ENCODE assay signal across 12 cellular contexts in genomic region chr3:13427662-13428603, GRCh38. TPM values are rescaled to one million over a fixed set of nuclear protein-coding genes. Genes with fewer than 3 reads are reported as not detected.
DNase-seq lines count a peak whose midpoint lies in the region; ATAC-seq, FAIRE-seq and TF ChIP-seq lines count a peak whose summit lies in the region.
"Had no signal": no experiment of that assay in that cellular context is flagged by ENCODE, and none has a peak within 500 bp of the region (broad histone marks: within the 10 kb centered on the region; RNA-seq: fewer than 3 reads in every experiment).

No MANE protein-coding gene starts in this region.

- FAIRE-seq in K562 (lab: Jason Lieb, UNC) = no peak

- CTCF ChIA-PET in T-cell (lab: Charles Lee) = interaction anchor here (1.0 to 2.6 kb wide), 4 partner anchors 10 to 25 kb away, joined by 3 to 8 read pairs (median 4); no protein-coding TSS in a partner anchor
- CTCF ChIA-PET in K562 (lab: Yijun Ruan, JAX; ENCODE audit: low intra/inter-chr PET ratio) = interaction anchor here (0.6 kb wide), 1 partner anchor 220 kb away, joined by 3 read pairs; no protein-coding TSS in a partner anchor

- no peak for TF ChIP-seq POLR2A in K562 (conservative IDR thresholded peaks at IDR 0.05)

- ATAC-seq in T-cell (replicated peaks in 1 of 4) = peak; percentile 99 to 100 (median 100)
- no peak for ATAC-seq in K562
- no peak for ATAC-seq in HG03342 (IDR thresholded peaks at IDR 0.05; ENCODE audit: unreplicated experiment)
- ATAC-seq: heart left ventricle had no signal

- H3K4me3 ChIP-seq in BLaER1 (no peak overlapping the region), GM12865 (ENCODE audit: low read depth, low read length) (no peak overlapping the region), K562 (no peak overlapping the region), right atrium auricular region (no peak overlapping the region), osteoblast (ENCODE audit: insufficient read depth, low read length) (no peak overlapping the region)
- H3K4me3 ChIP-seq: heart left ventricle, ovary had no signal

- H3K4me3 Mint-ChIP-seq in T-cell = peak overlapping the region; percentile 28 to 63 (median 39)
- H3K4me3 Mint-ChIP-seq: brain had no signal

- no peaks in the 10 kb centered on the region for H3K36me3 Mint-ChIP-seq in T-cell
- H3K36me3 Mint-ChIP-seq: brain had no signal

- in situ Hi-C loops in K562 (cut with MboI) = no loop called here

- H3K9me3 Mint-ChIP-seq in T-cell = no peaks in the 10 kb centered on the region
- H3K9me3 Mint-ChIP-seq: brain had no signal

- WGBS in K562 (ENCODE audit: insufficient coverage, low coverage, missing lambda C conversion rate) = 81% methylated on average over 12 of the region's 12 CpGs

- no peak for TF ChIP-seq CTCF in GM12865 (IDR thresholded peaks at IDR 0.05; ENCODE audit: insufficient read depth, low read depth, low read length, missing control alignments)
- no peak for TF ChIP-seq CTCF in K562 (IDR thresholded peaks at IDR 0.05 in 2 of 3, conservative IDR thresholded peaks at IDR 0.05 in 1 of 3; ENCODE audit: insufficient read depth in 2 of 3, low read depth in 1 of 3, low read length in 3 of 3)
- TF ChIP-seq CTCF in right atrium auricular region (IDR thresholded peaks at IDR 0.05) = no peak
- no peak for TF ChIP-seq CTCF in osteoblast (IDR thresholded peaks at IDR 0.05; ENCODE audit: extremely low read depth, low read depth, low read length)

- no TSS peak for BruUV-seq in K562 (replicated peaks; lab: Mats Ljungman, UMichigan)

- no peaks in the 10 kb centered on the region for H3K9me1 ChIP-seq in K562 (ENCODE audit: control insufficient read depth, insufficient read depth, low read length)

- DNase-seq in GM12865 (ENCODE audit: low read depth) = peak; percentile 49
- peak in 22 of 34 experiments; percentile 16 to 61 (median 39) for DNase-seq in T-cell
- peak in 1 of 4 experiments; percentile 5 for DNase-seq in K562 (ENCODE audit: extremely low read depth in 1 of 4, low spot score in 3 of 4)
- no peak for DNase-seq in right atrium auricular region (ENCODE audit: low spot score)
- DNase-seq in osteoblast (ENCODE audit: insufficient read length, low spot score, missing footprints) = no peak
- DNase-seq in HUDEP-2 (lab: John Stamatoyannopoulos, UW; ENCODE audit: unreplicated experiment in 76 of 76) = no peak
- DNase-seq: heart left ventricle, NCI-H2227 treated with DMSO at 0.1 percent for 48 hours, ovary had no signal

- H3K4me1 ChIP-seq in BLaER1 (peaks cover 13% of the 10 kb centered on the region), K562 (replicated peaks in 1 of 2; ENCODE audit: control insufficient read depth in 2 of 2, insufficient read depth in 2 of 2, low read length in 2 of 2) (peaks cover 10 to 26% of the 10 kb centered on the region in 2 experiments), right atrium auricular region (no peaks in the 10 kb centered on the region), osteoblast (ENCODE audit: insufficient read depth, low read length) (no peaks in the 10 kb centered on the region)
- H3K4me1 ChIP-seq: heart left ventricle had no signal

- H3K9ac ChIP-seq in BLaER1 (no peak overlapping the region), K562 (ENCODE audit: insufficient read depth in 1 of 2, low read depth in 2 of 2, low read length in 2 of 2) (no peak overlapping the region)

- intact Hi-C loops in K562 (cut with micrococcal nuclease) = no loop called here

- TF ChIP-seq RAD21 in K562 (CRISPR knock-in tag; conservative IDR thresholded peaks at IDR 0.05 in 1 of 2, IDR thresholded peaks at IDR 0.05 in 1 of 2) = no peak

- peak overlapping the region; percentile 87 to 88 for H3K27ac Mint-ChIP-seq in T-cell

- no peaks in the 10 kb centered on the region for H4K20me1 ChIP-seq in BLaER1
- no peaks in the 10 kb centered on the region for H4K20me1 ChIP-seq in K562 (replicated peaks; ENCODE audit: control insufficient read depth, insufficient read depth, low read length)
- H4K20me1 ChIP-seq in osteoblast (ENCODE audit: insufficient read depth, low read length) = no peaks in the 10 kb centered on the region

- no peak for TF ChIP-seq EP300 in K562 (IDR thresholded peaks at IDR 0.05; ENCODE audit: low read length)

- no peak overlapping the region for H3K27ac ChIP-seq in BLaER1
- H3K27ac ChIP-seq in K562 (ENCODE audit: extremely low read depth, low read depth, low read length) = no peak overlapping the region
- no peak overlapping the region for H3K27ac ChIP-seq in right atrium auricular region
- H3K27ac ChIP-seq in osteoblast (ENCODE audit: low read depth, low read length) = no peak overlapping the region
- H3K27ac ChIP-seq: ovary had no signal

- H3K36me3 ChIP-seq in BLaER1 (no peaks in the 10 kb centered on the region), K562 (ENCODE audit: control insufficient read depth, insufficient read depth, low read length) (no peaks in the 10 kb centered on the region), right atrium auricular region (no peaks in the 10 kb centered on the region), osteoblast (ENCODE audit: insufficient read depth, low read length) (no peaks in the 10 kb centered on the region)
- H3K36me3 ChIP-seq: heart left ventricle, ovary had no signal

- peak overlapping the region; percentile 29 for H3K4me2 ChIP-seq in BLaER1
- no peak overlapping the region for H3K4me2 ChIP-seq in K562 (ENCODE audit: insufficient read depth, low read length)
- no peak overlapping the region for H3K4me2 ChIP-seq in osteoblast (ENCODE audit: insufficient read depth, low read length)

- POLR2A ChIA-PET in T-cell (lab: Charles Lee) (interaction anchor here (0.8 to 1.0 kb wide), 2 partner anchors 24 kb away, joined by 3 read pairs; no protein-coding TSS in a partner anchor), K562 (lab: Yijun Ruan, JAX) (interaction anchor here (0.5 to 1.5 kb wide), 4 partner anchors 9 to 23 kb away, joined by 3 to 9 read pairs (median 4); no protein-coding TSS in a partner anchor)

- H3K27me3 Mint-ChIP-seq in T-cell = no peaks in the 10 kb centered on the region

- H3K4me1 Mint-ChIP-seq in T-cell = peaks cover 44 to 54% (median 47%) of the 10 kb centered on the region in 3 donors
- H3K4me1 Mint-ChIP-seq: brain had no signal

- no peaks in the 10 kb centered on the region for H3K79me2 ChIP-seq in K562 (ENCODE audit: control insufficient read depth, insufficient read depth, low read length)
- no peaks in the 10 kb centered on the region for H3K79me2 ChIP-seq in osteoblast (ENCODE audit: insufficient read depth, low read length)

- H3K27me3 ChIP-seq in BLaER1 (no peaks in the 10 kb centered on the region; the same call in 1 of the 2 replicates), K562 (ENCODE audit: control insufficient read depth in 2 of 2, insufficient read depth in 2 of 2, low read length in 2 of 2) (no peaks in the 10 kb centered on the region), right atrium auricular region (no peaks in the 10 kb centered on the region), osteoblast (ENCODE audit: insufficient read depth, low read length) (no peaks in the 10 kb centered on the region)
- H3K27me3 ChIP-seq: heart left ventricle, ovary had no signal

- H2AFZ ChIP-seq in K562 (ENCODE audit: low read depth, low read length) = 0 out of 2 replicates have a peak overlapping the region, but pooled peaks have one; percentile 1
- H2AFZ ChIP-seq in osteoblast (ENCODE audit: low read length) = no peak overlapping the region

- H3K9me3 ChIP-seq in BLaER1 (no peaks in the 10 kb centered on the region), K562 (replicated peaks; ENCODE audit: control insufficient read depth, insufficient read depth, low read depth, low read length) (no peaks in the 10 kb centered on the region), right atrium auricular region (no peaks in the 10 kb centered on the region), osteoblast (ENCODE audit: low read depth, low read length) (no peaks in the 10 kb centered on the region)
- H3K9me3 ChIP-seq: ovary had no signal

RNA-seq across cellular contexts. Expression of gene NUP210, which starts 7.8 kb away (rescaled TPM):
- 100 to 1,000 TPM; 117 to 148 (median 125) TPM for total RNA-seq in T-cell
- total RNA-seq in K562 (2011; cell fraction: chromatin; rRNA removed; ENCODE audit: low replicate concordance) = 213 and 603 TPM in 2 replicates
- 374 and 409 TPM in 2 replicates for total RNA-seq in K562 (2011; cell fraction: nucleolus; rRNA removed)
- 286 and 299 TPM in 2 replicates for total RNA-seq in K562 (2011; cell fraction: nucleoplasm; rRNA removed)
- total RNA-seq in K562 (2014; rRNA removed) = 60.7 and 76.5 TPM in 2 replicates
- 25.4 and 30.2 TPM in 2 replicates for total RNA-seq in K562 (2014; rRNA removed; fragmentation: Illumina TruSeq; extraction: Trizol)
- 36.0 and 39.9 TPM in 2 replicates for total RNA-seq in K562 (2015; rRNA removed; fragmentation: Illumina TruSeq; extraction: Trizol)
- total RNA-seq in K562 (2021) = 128 and 138 TPM in 2 replicates
- polyA plus RNA-seq in K562 (2011; rRNA removed) = 44.0 and 93.3 TPM in 2 replicates
- polyA plus RNA-seq in K562 (2011; cell fraction: cytosol; rRNA removed) = 51.4 and 78.4 TPM in 2 replicates
- 125 and 255 TPM in 2 replicates for polyA plus RNA-seq in K562 (2011; cell fraction: nucleus; rRNA removed)
- 95.0 and 139 TPM in 2 replicates for polyA plus RNA-seq in K562 (2012)
- polyA plus RNA-seq in K562 (2014; fragmentation: Illumina TruSeq; extraction: Trizol) = 90.7 and 111 TPM in 2 replicates
- 1 to 10 TPM; 1.2 to 1.4 TPM for polyA plus RNA-seq in K562 (2014; fragmentation: Nextera tagmentation; extraction: Ambion mirVana)
- 54.3 and 61.0 TPM in 2 replicates for polyA plus RNA-seq in K562 (2014; rRNA removed)
- polyA minus RNA-seq in K562 (2011; rRNA and poly(A)+ RNA removed) = 82.2 and 99.7 TPM in 2 replicates
- 114 and 152 TPM in 2 replicates for polyA minus RNA-seq in K562 (2011; cell fraction: cytosol; rRNA and poly(A)+ RNA removed)
- 137 and 138 TPM in 2 replicates for polyA minus RNA-seq in K562 (2011; cell fraction: nucleus; rRNA and poly(A)+ RNA removed)
- 1 to 10 TPM; 4.4 to 4.5 TPM for total RNA-seq in right atrium auricular region
- total RNA-seq in osteoblast = under 0.01 TPM in 2 replicates

RNA-seq across cellular contexts. Expression of gene HDAC11, which starts 52.2 kb away (rescaled TPM):
- total RNA-seq in T-cell (10 to 100 TPM in 1 of 5 donors, 1 to 10 TPM in 4; 5.9 to 10.4 (median 7.9) TPM), K562 (2014; rRNA removed) (4.1 and 8.2 TPM in 2 replicates), K562 (2014; rRNA removed; fragmentation: Illumina TruSeq; extraction: Trizol) (2.5 and 3.1 TPM in 2 replicates), K562 (2015; rRNA removed; fragmentation: Illumina TruSeq; extraction: Trizol) (4.6 TPM in 2 replicates), K562 (2021) (4.6 and 6.0 TPM in 2 replicates), right atrium auricular region (10 to 100 TPM; 30.6 to 30.7 TPM), osteoblast (10.9 and 11.2 TPM in 2 replicates)
- total RNA-seq in K562 (2011; cell fraction: chromatin; rRNA removed; ENCODE audit: low replicate concordance) = 2.7 and 8.1 TPM in 2 replicates
- total RNA-seq in K562 (2011; cell fraction: nucleolus; rRNA removed) = 7.7 and 8.8 TPM in 2 replicates
- 5.1 and 6.9 TPM in 2 replicates for total RNA-seq in K562 (2011; cell fraction: nucleoplasm; rRNA removed)
- polyA plus RNA-seq in K562 (2011; rRNA removed) (4.6 and 6.4 TPM in 2 replicates), K562 (2014; fragmentation: Illumina TruSeq; extraction: Trizol) (4.5 and 4.9 TPM in 2 replicates), K562 (2014; fragmentation: Nextera tagmentation; extraction: Ambion mirVana) (1 to 10 TPM in 1 of 2 experiments, under 1 TPM in 1; 0.60 to 1.2 TPM), K562 (2014; rRNA removed) (5.0 and 7.9 TPM in 2 replicates)
- 6.6 and 7.2 TPM in 2 replicates for polyA plus RNA-seq in K562 (2011; cell fraction: cytosol; rRNA removed)
- polyA plus RNA-seq in K562 (2011; cell fraction: nucleus; rRNA removed) = 4.0 and 4.1 TPM in 2 replicates
- 6.2 and 9.2 TPM in 2 replicates for polyA plus RNA-seq in K562 (2012)
- 3.7 and 4.3 TPM in 2 replicates for polyA minus RNA-seq in K562 (2011; rRNA and poly(A)+ RNA removed)
- 2.7 and 3.1 TPM in 2 replicates for polyA minus RNA-seq in K562 (2011; cell fraction: cytosol; rRNA and poly(A)+ RNA removed)
- polyA minus RNA-seq in K562 (2011; cell fraction: nucleus; rRNA and poly(A)+ RNA removed) = 2.4 and 4.4 TPM in 2 replicates

Comparison
In these comparisons a context has a peak if more than half of its experiments do, and no peak if none do; other contexts are left out.
1. DNase-seq: peak in GM12865 (single experiment) and T-cell (22 of 34); none in right atrium auricular region (single experiment), osteoblast (single experiment) and HUDEP-2 (0 of 76).
2. ATAC-seq: peak in T-cell (4 of 4); none in K562 (single experiment) and HG03342 (single experiment).
3. RNA of gene NUP210, which starts 7.8 kb away (total RNA-seq): 117 to 148 TPM in T-cell and 25.4 to 603 TPM in K562; 4.4 to 4.5 TPM in right atrium auricular region and under 0.01 TPM in osteoblast; every median in the first group is over 4 times any median in the second.